16 cellular contexts compared by ENCODE assay signal in the genomic region with DNA sequence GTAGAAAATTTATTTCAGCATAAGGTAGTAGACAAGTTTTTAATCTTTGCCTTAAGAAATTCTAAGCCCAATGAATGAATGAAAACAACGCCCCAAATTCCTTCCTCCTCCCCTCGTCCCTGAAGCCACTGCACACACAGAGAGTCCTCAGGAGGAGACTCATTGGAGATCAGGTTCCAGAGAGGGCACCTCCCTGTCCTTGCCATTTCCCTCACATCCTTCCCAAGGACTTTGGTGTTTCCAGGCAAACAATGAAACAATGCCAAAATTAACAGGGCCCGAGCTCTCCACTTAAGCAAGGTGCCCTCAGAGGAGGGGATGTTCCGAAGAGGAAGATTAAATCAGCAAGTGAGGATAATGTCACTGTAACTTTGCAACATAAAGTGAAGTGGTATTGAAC.
A peak's percentile ranks its signal among the peaks of the same experiment; 100 is the strongest.
DNase-seq lines count a peak whose midpoint lies in the region; TF ChIP-seq lines count a peak whose summit lies in the region.
"Had no signal": no experiment of that assay in that cellular context is flagged by ENCODE, and none has a peak within 500 bp of the region (broad histone marks: within the 10 kb centered on the region; RNA-seq: fewer than 3 reads in every experiment).

No MANE protein-coding gene starts in this region.

- no peaks in the 10 kb centered on the region for H3K36me3 ChIP-seq in esophagus muscularis mucosa
- H3K36me3 ChIP-seq in spleen, result no peaks in the 10 kb centered on the region
- H3K36me3 ChIP-seq: BLaER1 treated with 17β-estradiol and CSF1 and Interleukin-3, amounts not matched to agents 10 nM and 100 nM had no signal

- intact Hi-C loops in esophagus muscularis mucosa (cut with DNase I) (no loop called here), spleen (cut with DNase I; ENCODE audit: low total_unique reads) (no loop called here)

- TF ChIP-seq POLR2A in esophagus muscularis mucosa (IDR thresholded peaks at IDR 0.05; ENCODE audit: low read depth) (no peak), spleen (IDR thresholded peaks at IDR 0.05) (no peak)

- no peak for TF ChIP-seq EP300 in esophagus muscularis mucosa (IDR thresholded peaks at IDR 0.05)

- TF ChIP-seq CTCF in esophagus muscularis mucosa (IDR thresholded peaks at IDR 0.05), result no peak
- TF ChIP-seq CTCF in spleen (IDR thresholded peaks at IDR 0.05 in 8 of 11, conservative IDR thresholded peaks at IDR 0.05 in 3 of 11), result no peak

- WGBS in esophagus muscularis mucosa, result 80% methylated on average over 4 of the region's 4 CpGs
- 47 to 81% (median 64%) methylated on average over 4 of the region's 4 CpGs for WGBS in spleen, 5 donors

- no peaks in the 10 kb centered on the region for H3K4me1 ChIP-seq in esophagus muscularis mucosa
- H3K4me1 ChIP-seq in spleen, result peaks cover 0 to 17% (median 4%) of the 10 kb centered on the region in 6 donors
- H3K4me1 ChIP-seq: A549, Caco-2 had no signal

- DNase-seq in NCI-H1105 treated with DMSO at 0.1 percent for 48 hours (lab: John Stamatoyannopoulos, UW) (peak; percentile 11), NCI-H1105 (lab: John Stamatoyannopoulos, UW) (no peak), esophagus muscularis mucosa (ENCODE audit: extremely low spot score) (peak; percentile 64), spleen (no peak)
- DNase-seq in activated CD8-positive, alpha-beta memory T cell treated with anti-CD3 and anti-CD28 coated beads for 24 hours, result no peak
- DNase-seq: AML-193; Caco-2; Calu3; CD4-positive, alpha-beta T cell; CD8-positive, alpha-beta T cell; DMS79 treated with DMSO at 0.1 percent for 48 hours; GF-D8 had no signal

- H3K27me3 ChIP-seq in esophagus muscularis mucosa (peaks cover 0 to 8% (median 0%) of the 10 kb centered on the region in 4 donors), spleen (replicated peaks in 1 of 7) (peaks cover 0 to 5% (median 0%) of the 10 kb centered on the region in 7 donors)
- H3K27me3 ChIP-seq: BLaER1 treated with 17β-estradiol and CSF1 and Interleukin-3, amounts not matched to agents 10 nM and 100 nM had no signal

- H3K4me3 ChIP-seq in esophagus muscularis mucosa (no peak overlapping the region), spleen (no peak overlapping the region)
- H3K4me3 ChIP-seq: A549; BLaER1 treated with 17β-estradiol and CSF1 and Interleukin-3, amounts not matched to agents 10 nM and 100 nM had no signal

- no peak overlapping the region for H3K27ac ChIP-seq in esophagus muscularis mucosa (replicated peaks in 1 of 4)
- H3K27ac ChIP-seq in spleen, result peak overlapping the region in 6 of 8 donors; percentile 30 to 56 (median 42)
- H3K27ac ChIP-seq: 22Rv1; A549; BLaER1 treated with 17β-estradiol and CSF1 and Interleukin-3, amounts not matched to agents 10 nM and 100 nM; C4-2B had no signal

- no peaks in the 10 kb centered on the region for H3K9me3 ChIP-seq in esophagus muscularis mucosa
- H3K9me3 ChIP-seq in spleen, result peaks cover 0 to 7% (median 0%) of the 10 kb centered on the region in 8 donors
- H3K9me3 ChIP-seq: A549, Caco-2 had no signal

Comparison
In these comparisons a context has a peak if more than half of its experiments do, and no peak if none do; other contexts are left out.
1. DNase-seq: peak in NCI-H1105 treated with DMSO at 0.1 percent for 48 hours (single experiment) and esophagus muscularis mucosa (single experiment); none in NCI-H1105 (single experiment), spleen (single experiment) and activated CD8-positive, alpha-beta memory T cell treated with anti-CD3 and anti-CD28 coated beads for 24 hours (single experiment).
2. H3K27ac ChIP-seq: peak in spleen (6 of 8); none in esophagus muscularis mucosa (0 of 4).